In genomic region chr5:110104728-110105127, GRCh38 we compare ENCODE assay signal across 20 cellular contexts.
"Had no signal": no experiment of that assay in that cellular context is flagged by ENCODE, and none has a peak within 500 bp of the region (broad histone marks: within the 10 kb centered on the region; RNA-seq: fewer than 3 reads in every experiment).

No MANE protein-coding gene starts in this region.

- H3K4me3 ChIP-seq: esophagus squamous epithelium, gastroesophageal sphincter, left ventricle myocardium inferior, transverse colon, uterus had no signal

- H2AFZ ChIP-seq: parathyroid adenoma had no signal

- H3K27ac Mint-ChIP-seq: activated T-helper 2 cell treated with anti-CD3 and anti-CD28 coated beads, Interferon-gamma antibody, Interleukin-2, Interleukin-4, amounts not matched to agents 10 μg/mL and 5 μg/mL and 100 μg/mL, durations not matched to agents 14 hours and 24 hours and 36 hours; endodermal cell; mesothelial cell of epicardium; WTC11 had no signal

- H3K4me3 Mint-ChIP-seq: endodermal cell, mesothelial cell of epicardium, nephron progenitor cell, WTC11 had no signal

- H3K27ac ChIP-seq: esophagus squamous epithelium, gastroesophageal sphincter, left ventricle myocardium inferior, parathyroid adenoma, transverse colon, uterus had no signal

- H3K36me3 Mint-ChIP-seq: mesothelial cell of epicardium, WTC11 had no signal

- H3K79me2 ChIP-seq: parathyroid adenoma had no signal

- H3K9me3 Mint-ChIP-seq: activated T-helper 2 cell treated with anti-CD3 and anti-CD28 coated beads, Interferon-gamma antibody, Interleukin-2, Interleukin-4, amounts not matched to agents 10 μg/mL and 5 μg/mL and 100 μg/mL, durations not matched to agents 14 hours and 24 hours and 36 hours; endodermal cell; mesothelial cell of epicardium; nephron progenitor cell; WTC11 had no signal

- H3K4me1 ChIP-seq: parathyroid adenoma, uterus had no signal

- H3K36me3 ChIP-seq: esophagus squamous epithelium, gastroesophageal sphincter, left ventricle myocardium inferior, transverse colon, uterus had no signal

- DNase-seq: activated naive CD4-positive, alpha-beta T cell; activated T-cell treated with anti-CD3 and anti-CD28 coated beads, Interleukin-2, amount 50 U/mL, for 1 hour; amniotic stem cell; cortex of kidney; endodermal cell; esophagus squamous epithelium; head of caudate nucleus; hypothalamus; left ventricle myocardium inferior; nephron progenitor cell; nucleus accumbens; right cardiac atrium; T-helper 9 cell; transverse colon; uterus had no signal

- H3K9me3 ChIP-seq: esophagus squamous epithelium, gastroesophageal sphincter, left ventricle myocardium inferior, transverse colon, uterus had no signal

- ATAC-seq: gastroesophageal sphincter, right cardiac atrium, WTC11 had no signal

- H3K27me3 ChIP-seq: esophagus squamous epithelium, transverse colon, uterus had no signal

- H3K9ac ChIP-seq: parathyroid adenoma had no signal
